ENCODE assay signal across 2 cellular contexts in the genomic region with DNA sequence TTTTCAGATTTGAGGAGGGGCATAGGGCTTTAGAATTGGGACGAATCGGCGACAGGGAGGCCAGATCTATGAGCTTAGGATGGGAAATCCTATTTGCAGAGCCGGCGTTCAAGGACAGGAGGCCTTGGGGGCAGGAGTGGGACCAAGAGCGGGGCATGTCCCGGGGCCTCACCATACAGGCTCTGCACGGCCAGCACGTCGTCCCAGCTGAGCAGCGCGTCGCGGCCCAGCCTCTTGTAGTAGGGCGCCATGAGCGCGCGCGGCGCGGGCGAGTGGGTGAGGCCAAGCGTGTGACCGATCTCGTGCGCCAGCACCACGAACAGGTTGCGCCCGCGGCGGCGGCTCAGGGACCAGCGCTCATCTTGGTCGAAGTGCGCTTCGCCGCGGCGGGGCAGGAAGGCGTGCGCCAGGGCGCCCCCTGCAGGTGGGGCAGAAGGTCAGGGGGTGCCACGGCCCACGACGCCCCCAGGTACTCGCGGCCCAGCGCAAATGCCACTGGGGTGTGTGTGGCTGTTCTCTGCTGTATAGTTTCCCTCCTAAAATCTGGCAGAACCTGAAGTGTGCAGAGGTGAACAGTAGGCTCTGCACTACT.
TF ChIP-seq lines count a peak whose summit lies in the region.

No MANE protein-coding gene starts in this region.

TF ChIP-seq in HEK293, 187 proteins besides CTCF, POLR2A, EP300 and RAD21:
- TF ChIP-seq ZNF112 (tag by site-specific recombination; IDR thresholded peaks at IDR 0.05) (no peak), ZEB2 (tag by site-specific recombination; IDR thresholded peaks at IDR 0.05) (no peak), ZNF521 (tag by site-specific recombination; IDR thresholded peaks at IDR 0.05) (no peak), ZFP41 (tag by site-specific recombination; IDR thresholded peaks at IDR 0.05; ENCODE audit: borderline replicate concordance) (no peak), ZNF629 (tag by site-specific recombination; IDR thresholded peaks at IDR 0.05) (no peak), ZNF292 (tag by site-specific recombination; IDR thresholded peaks at IDR 0.05; ENCODE audit: borderline replicate concordance, low read depth) (no peak), ZNF585B (tag by site-specific recombination; IDR thresholded peaks at IDR 0.05) (no peak), ZFP37 (tag by site-specific recombination; IDR thresholded peaks at IDR 0.05) (no peak), ZFP3 (tag by site-specific recombination; IDR thresholded peaks at IDR 0.05; ENCODE audit: low read depth) (no peak), ZNF433 (tag by site-specific recombination; IDR thresholded peaks at IDR 0.05; ENCODE audit: low read depth) (no peak), ZNF394 (tag by site-specific recombination; IDR thresholded peaks at IDR 0.05; ENCODE audit: borderline replicate concordance) (no peak), ZSCAN23 (tag by site-specific recombination; IDR thresholded peaks at IDR 0.05) (no peak)
- TF ChIP-seq, protein P1, sequence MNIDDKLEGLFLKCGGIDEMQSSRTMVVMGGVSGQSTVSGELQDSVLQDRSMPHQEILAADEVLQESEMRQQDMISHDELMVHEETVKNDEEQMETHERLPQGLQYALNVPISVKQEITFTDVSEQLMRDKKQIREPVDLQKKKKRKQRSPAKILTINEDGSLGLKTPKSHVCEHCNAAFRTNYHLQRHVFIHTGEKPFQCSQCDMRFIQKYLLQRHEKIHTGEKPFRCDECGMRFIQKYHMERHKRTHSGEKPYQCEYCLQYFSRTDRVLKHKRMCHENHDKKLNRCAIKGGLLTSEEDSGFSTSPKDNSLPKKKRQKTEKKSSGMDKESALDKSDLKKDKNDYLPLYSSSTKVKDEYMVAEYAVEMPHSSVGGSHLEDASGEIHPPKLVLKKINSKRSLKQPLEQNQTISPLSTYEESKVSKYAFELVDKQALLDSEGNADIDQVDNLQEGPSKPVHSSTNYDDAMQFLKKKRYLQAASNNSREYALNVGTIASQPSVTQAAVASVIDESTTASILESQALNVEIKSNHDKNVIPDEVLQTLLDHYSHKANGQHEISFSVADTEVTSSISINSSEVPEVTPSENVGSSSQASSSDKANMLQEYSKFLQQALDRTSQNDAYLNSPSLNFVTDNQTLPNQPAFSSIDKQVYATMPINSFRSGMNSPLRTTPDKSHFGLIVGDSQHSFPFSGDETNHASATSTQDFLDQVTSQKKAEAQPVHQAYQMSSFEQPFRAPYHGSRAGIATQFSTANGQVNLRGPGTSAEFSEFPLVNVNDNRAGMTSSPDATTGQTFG (tag by site-specific recombination; IDR thresholded peaks at IDR 0.05; ENCODE audit: borderline replicate concordance), result no peak
- TF ChIP-seq, protein P2, sequence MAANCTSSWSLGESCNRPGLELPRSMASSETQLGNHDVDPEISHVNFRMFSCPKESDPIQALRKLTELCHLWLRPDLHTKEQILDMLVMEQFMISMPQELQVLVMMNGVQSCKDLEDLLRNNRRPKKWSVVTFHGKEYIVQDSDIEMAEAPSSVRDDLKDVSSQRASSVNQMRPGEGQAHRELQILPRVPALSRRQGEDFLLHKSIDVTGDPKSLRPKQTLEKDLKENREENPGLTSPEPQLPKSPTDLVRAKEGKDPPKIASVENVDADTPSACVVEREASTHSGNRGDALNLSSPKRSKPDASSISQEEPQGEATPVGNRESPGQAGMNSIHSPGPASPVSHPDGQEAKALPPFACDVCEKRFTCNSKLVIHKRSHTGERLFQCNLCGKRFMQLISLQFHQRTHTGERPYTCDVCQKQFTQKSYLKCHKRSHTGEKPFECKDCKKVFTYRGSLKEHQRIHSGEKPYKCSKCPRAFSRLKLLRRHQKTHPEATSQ (tag by site-specific recombination; IDR thresholded peaks at IDR 0.05), result no peak
TF ChIP-seq in HEK293: peak in this region for 0.

TF ChIP-seq in GM12878, 131 proteins besides CTCF, POLR2A, EP300 and RAD21:
- TF ChIP-seq, protein P3, sequence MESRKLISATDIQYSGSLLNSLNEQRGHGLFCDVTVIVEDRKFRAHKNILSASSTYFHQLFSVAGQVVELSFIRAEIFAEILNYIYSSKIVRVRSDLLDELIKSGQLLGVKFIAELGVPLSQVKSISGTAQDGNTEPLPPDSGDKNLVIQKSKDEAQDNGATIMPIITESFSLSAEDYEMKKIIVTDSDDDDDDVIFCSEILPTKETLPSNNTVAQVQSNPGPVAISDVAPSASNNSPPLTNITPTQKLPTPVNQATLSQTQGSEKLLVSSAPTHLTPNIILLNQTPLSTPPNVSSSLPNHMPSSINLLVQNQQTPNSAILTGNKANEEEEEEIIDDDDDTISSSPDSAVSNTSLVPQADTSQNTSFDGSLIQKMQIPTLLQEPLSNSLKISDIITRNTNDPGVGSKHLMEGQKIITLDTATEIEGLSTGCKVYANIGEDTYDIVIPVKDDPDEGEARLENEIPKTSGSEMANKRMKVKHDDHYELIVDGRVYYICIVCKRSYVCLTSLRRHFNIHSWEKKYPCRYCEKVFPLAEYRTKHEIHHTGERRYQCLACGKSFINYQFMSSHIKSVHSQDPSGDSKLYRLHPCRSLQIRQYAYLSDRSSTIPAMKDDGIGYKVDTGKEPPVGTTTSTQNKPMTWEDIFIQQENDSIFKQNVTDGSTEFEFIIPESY (IDR thresholded peaks at IDR 0.05), result peak; percentile 60; the same call in 1 of the 2 replicates
- no peak for TF ChIP-seq KDM1A (IDR thresholded peaks at IDR 0.05; ENCODE audit: borderline replicate concordance)
